ENCODE assay signal across 24 cellular contexts in genomic region chr5:168752416-168753190, GRCh38.
"Had no signal": no experiment of that assay in that cellular context is flagged by ENCODE, and none has a peak within 500 bp of the region (broad histone marks: within the 10 kb centered on the region; RNA-seq: fewer than 3 reads in every experiment).

No MANE protein-coding gene starts in this region.

- H3K4me3 Mint-ChIP-seq: activated CD8-positive, alpha-beta T cell treated with anti-CD3 and anti-CD28 coated beads for 36 hours; activated naive CD4-positive, alpha-beta T cell treated with anti-CD3 and anti-CD28 coated beads, Interleukin-2, amount 10 ng/mL, durations not matched to agents 7 days and 5 days; activated naive CD8-positive, alpha-beta T cell treated with anti-CD3 and anti-CD28 coated beads, Interleukin-2, amount 10 ng/mL, durations not matched to agents 7 days and 5 days; activated T-cell treated with anti-CD3 and anti-CD28 coated beads, Interleukin-2, amount 50 U/mL, for 72 hours had no signal

- H3K36me3 ChIP-seq: breast epithelium, MG63 had no signal

- H3K4me3 ChIP-seq: adrenal gland, breast epithelium, MG63 had no signal

- H3K36me3 Mint-ChIP-seq: activated naive CD4-positive, alpha-beta T cell treated with anti-CD3 and anti-CD28 coated beads, Interleukin-2, amount 10 ng/mL, durations not matched to agents 7 days and 5 days; activated naive CD8-positive, alpha-beta T cell treated with anti-CD3 and anti-CD28 coated beads, Interleukin-2, amount 10 ng/mL, durations not matched to agents 7 days and 5 days had no signal

- H3K27me3 ChIP-seq: adrenal gland, breast epithelium had no signal

- H3K4me1 ChIP-seq: adrenal gland, breast epithelium had no signal

- H3K27me3 Mint-ChIP-seq: activated naive CD4-positive, alpha-beta T cell treated with anti-CD3 and anti-CD28 coated beads, Interleukin-2, amount 10 ng/mL, durations not matched to agents 7 days and 5 days had no signal

- ATAC-seq: activated CD4-positive, CD25-positive, alpha-beta regulatory T cell treated with anti-CD3 and anti-CD28 coated beads, Interleukin-2, amount 50 U/mL, for 24 hours; activated CD8-positive, alpha-beta T cell treated with anti-CD3 and anti-CD28 coated beads for 36 hours; activated T-cell treated with anti-CD3 and anti-CD28 coated beads, Interleukin-2, amount 50 U/mL, for 72 hours had no signal

- H3K4me1 Mint-ChIP-seq: activated naive CD4-positive, alpha-beta T cell treated with anti-CD3 and anti-CD28 coated beads, Interleukin-2, amount 10 ng/mL, durations not matched to agents 7 days and 5 days; activated naive CD8-positive, alpha-beta T cell treated with anti-CD3 and anti-CD28 coated beads, Interleukin-2, amount 10 ng/mL, durations not matched to agents 7 days and 5 days had no signal

- DNase-seq: activated CD4-positive, alpha-beta T cell treated with anti-CD3 and anti-CD28 coated beads for 4 hours; activated CD8-positive, alpha-beta T cell treated with anti-CD3 and anti-CD28 coated beads for 36 hours; activated gamma-delta T cell treated with Interleukin-2 at 50 U/mL for 16 hours; activated naive CD4-positive, alpha-beta T cell treated with anti-CD3 and anti-CD28 coated beads, Interleukin-2, amount 10 ng/mL, durations not matched to agents 7 days and 5 days; activated naive CD8-positive, alpha-beta T cell treated with anti-CD3 and anti-CD28 coated beads, Interleukin-2, amount 10 ng/mL, durations not matched to agents 7 days and 5 days; activated T-cell treated with anti-CD3 and anti-CD28 coated beads, Interleukin-2, amount 50 U/mL, for 72 hours; aorta; central memory CD4-positive, alpha-beta T cell; MG63; MV-4-11; NCI-H1092 treated with DMSO at 0.1 percent for 48 hours; NCI-H1436; NCI-H1694 treated with DMSO at 0.1 percent for 48 hours; NCI-H2029 treated with DMSO at 0.1 percent for 48 hours; NCI-H345; NCI-H510A; NCI-H526 treated with DMSO at 0.1 percent for 48 hours; NCI-H82; SIG-M5; T-helper 2 cell had no signal

- H3K27ac Mint-ChIP-seq: activated CD8-positive, alpha-beta T cell treated with anti-CD3 and anti-CD28 coated beads for 36 hours; activated naive CD4-positive, alpha-beta T cell treated with anti-CD3 and anti-CD28 coated beads, Interleukin-2, amount 10 ng/mL, durations not matched to agents 7 days and 5 days; activated naive CD8-positive, alpha-beta T cell treated with anti-CD3 and anti-CD28 coated beads, Interleukin-2, amount 10 ng/mL, durations not matched to agents 7 days and 5 days; activated T-cell treated with anti-CD3 and anti-CD28 coated beads, Interleukin-2, amount 50 U/mL, for 72 hours; activated T-helper 2 cell treated with anti-CD3 and anti-CD28 coated beads, Interferon-gamma antibody, Interleukin-2, Interleukin-4, amounts not matched to agents 10 μg/mL and 5 μg/mL and 100 μg/mL, durations not matched to agents 14 hours and 24 hours and 36 hours had no signal

- H3K9me3 ChIP-seq: adrenal gland, breast epithelium, MG63 had no signal

- H3K27ac ChIP-seq: adrenal gland, breast epithelium had no signal

- H3K9me3 Mint-ChIP-seq: activated CD8-positive, alpha-beta T cell treated with anti-CD3 and anti-CD28 coated beads for 36 hours; activated naive CD4-positive, alpha-beta T cell treated with anti-CD3 and anti-CD28 coated beads, Interleukin-2, amount 10 ng/mL, durations not matched to agents 7 days and 5 days; activated naive CD8-positive, alpha-beta T cell treated with anti-CD3 and anti-CD28 coated beads, Interleukin-2, amount 10 ng/mL, durations not matched to agents 7 days and 5 days; activated T-cell treated with anti-CD3 and anti-CD28 coated beads, Interleukin-2, amount 50 U/mL, for 72 hours; activated T-helper 2 cell treated with anti-CD3 and anti-CD28 coated beads, Interferon-gamma antibody, Interleukin-2, Interleukin-4, amounts not matched to agents 10 μg/mL and 5 μg/mL and 100 μg/mL, durations not matched to agents 14 hours and 24 hours and 36 hours had no signal
